Comparison of ENCODE assay signal across 8 cellular contexts in genomic region chr11:62840712-62841360, GRCh38. TPM values are rescaled to one million over a fixed set of nuclear protein-coding genes. Genes with fewer than 3 reads are reported as not detected.
DNase-seq lines count a peak whose midpoint lies in the region; ATAC-seq, FAIRE-seq and TF ChIP-seq lines count a peak whose summit lies in the region.
"Not testable (repeated sequence)": the region's sequence is repeated elsewhere in the genome, so short reads cannot be mapped to it uniquely, and the experiment has no call there.

No MANE protein-coding gene starts in this region.

- not testable (repeated sequence) for TF ChIP-seq EP300 in HepG2 (IDR thresholded peaks at IDR 0.05; ENCODE audit: low read depth in 2 of 2, low read length in 2 of 2); HepG2 (CRISPR knock-in tag; IDR thresholded peaks at IDR 0.05; ENCODE audit: borderline replicate concordance)

- 0% methylated on average over 40 of the region's 41 CpGs for WGBS in HepG2 (ENCODE audit: low lambda C conversion rate)

- H3K36me3 ChIP-seq in effector memory CD4-positive, alpha-beta T cell (ENCODE audit: control insufficient read depth, insufficient read depth, low read length); vagina: not testable (repeated sequence)
- H3K36me3 ChIP-seq in HepG2 (replicated peaks in 1 of 2; ENCODE audit: control insufficient read depth in 1 of 2, insufficient read depth in 2 of 2, low read length in 2 of 2), result peaks cover 6 to 13% of the 10 kb centered on the region in 2 experiments

- in situ Hi-C loops in HepG2 (cut with HindIII; ENCODE audit: extremely low pct_ligation_motif_present, low pct_unique_long_range_greater_than_20kb), result not testable (repeated sequence)

- not testable (repeated sequence) for H4K20me1 ChIP-seq in HepG2 (ENCODE audit: insufficient read depth, low read length)

- peak; percentile 8 for ATAC-seq in GM18498 (IDR thresholded peaks at IDR 0.05; ENCODE audit: unreplicated experiment)
- peak; percentile 11 for ATAC-seq in HepG2

- not testable (repeated sequence) for H3K9me3 ChIP-seq in effector memory CD4-positive, alpha-beta T cell (ENCODE audit: control insufficient read depth, low read length); HepG2 (ENCODE audit: low read length); vagina

- H3K4me1 ChIP-seq in effector memory CD4-positive, alpha-beta T cell (ENCODE audit: control insufficient read depth, insufficient read depth, low read length, poor library complexity, severe bottlenecking), result peaks cover 21% of the 10 kb centered on the region
- H3K4me1 ChIP-seq in HepG2 (ENCODE audit: insufficient read depth, low read length) (peaks cover 36% of the 10 kb centered on the region), vagina (peaks cover 35% of the 10 kb centered on the region)

- DNase-seq in M059J (ENCODE audit: low read depth) (peak; percentile 95), RPMI8226 (peak; percentile 74), activated T-cell treated with anti-CD3 and anti-CD28 coated beads for 4 hours (peak; percentile 47), HepG2 (ENCODE audit: low spot score) (peak; percentile 44), smooth muscle cell of the brain vasculature (ENCODE audit: low read depth, low spot score) (peak; percentile 36)
- DNase-seq in effector memory CD4-positive, alpha-beta T cell, result peak; percentile 75 to 82 (median 76)
- DNase-seq in vagina (ENCODE audit: extremely low spot score in 2 of 2), result not testable (repeated sequence)

- TF ChIP-seq CTCF in HepG2 (CRISPR knock-in tag; IDR thresholded peaks at IDR 0.05); vagina (IDR thresholded peaks at IDR 0.05): not testable (repeated sequence)

- H3K4me2 ChIP-seq in HepG2 (ENCODE audit: low read depth, low read length), result peak overlapping the region; percentile 82

- H3K4me3 ChIP-seq in effector memory CD4-positive, alpha-beta T cell (ENCODE audit: insufficient read depth, low read depth, low read length, poor library complexity, severe bottlenecking), result peak overlapping the region; percentile 73
- H3K4me3 ChIP-seq in HepG2 (replicated peaks in 1 of 3; ENCODE audit: insufficient read depth in 1 of 3, low read depth in 2 of 3, low read length in 3 of 3) (peak overlapping the region; percentile 85 to 100 (median 97); a peak in 5 of 6 replicates), vagina (peak overlapping the region; percentile 58 to 88)

- FAIRE-seq in HepG2 (lab: Jason Lieb, UNC), result not testable (repeated sequence)

- H3K27me3 ChIP-seq in effector memory CD4-positive, alpha-beta T cell (replicated peaks; ENCODE audit: control insufficient read depth, insufficient read depth, low read length, poor library complexity, severe bottlenecking); HepG2 (ENCODE audit: control insufficient read depth in 1 of 2, insufficient read depth in 2 of 2, low read length in 2 of 2); vagina: not testable (repeated sequence)

- BruUV-seq in HepG2 (replicated peaks; lab: Mats Ljungman, UMichigan), result not testable (repeated sequence)

- POLR2A ChIA-PET in HepG2 (lab: Yijun Ruan, JAX), result interaction anchor here (0.6 to 3.4 kb wide), 56 partner anchors 8 to 1344 kb away, joined by 3 to 362 read pairs (median 6); partner anchors contain the start of genes AHNAK, B3GAT3, C11orf98 and CSKMT

- intact Hi-C loops in HepG2 (cut with micrococcal nuclease; ENCODE audit: unreplicated experiment), result loop anchor here (1.0 to 5.0 kb wide), 3 partner anchors 10 to 114 kb away; partner anchors contain the start of genes HNRNPUL2, TMEM179B and TTC9C
- intact Hi-C loops in vagina (cut with DNase I), result not testable (repeated sequence)

- peak overlapping the region; percentile 99 for H3K27ac ChIP-seq in effector memory CD4-positive, alpha-beta T cell (ENCODE audit: insufficient read depth, low read length, poor library complexity, severe bottlenecking)
- H3K27ac ChIP-seq in HepG2 (ENCODE audit: extremely low read length, insufficient read depth, low read length), result peak overlapping the region; percentile 98
- H3K27ac ChIP-seq in vagina, result peak overlapping the region; percentile 97

- H2AFZ ChIP-seq in HepG2 (ENCODE audit: low read length), result not testable (repeated sequence)

- not testable (repeated sequence) for TF ChIP-seq RAD21 in HepG2 (CRISPR knock-in tag; IDR thresholded peaks at IDR 0.05)

- H3K9ac ChIP-seq in HepG2 (ENCODE audit: insufficient read depth, low read depth, low read length), result peak overlapping the region; percentile 94

- H3K79me2 ChIP-seq in HepG2 (ENCODE audit: insufficient read depth, low read length), result peaks cover 27% of the 10 kb centered on the region

- CTCF ChIA-PET in HepG2 (lab: Yijun Ruan, JAX; ENCODE audit: low intra/inter-chr PET ratio, low total read pairs), result not testable (repeated sequence)

- TF ChIP-seq POLR2A in HepG2 (IDR thresholded peaks at IDR 0.05; ENCODE audit: insufficient read depth in 1 of 2, low read depth in 2 of 2, low read length in 2 of 2); vagina (IDR thresholded peaks at IDR 0.05): not testable (repeated sequence)

RNA-seq across cellular contexts. Expression of gene WDR74, which starts 1.4 kb away (rescaled TPM):
- 55.2 and 61.8 TPM in 2 replicates for total RNA-seq in M059J (2014; rRNA removed; shearing (Covaris generic))
- total RNA-seq in HepG2 (2016; rRNA removed; fragmentation: Illumina TruSeq; extraction: Trizol) (68.4 and 83.3 TPM in 2 replicates), vagina (51.8 TPM)
- 73.1 and 74.3 TPM in 2 replicates for total RNA-seq in HepG2 (2016; cell fraction: cytosol; rRNA removed; fragmentation: Illumina TruSeq; extraction: Trizol; ENCODE audit: low read depth)
- 64.4 and 81.2 TPM in 2 replicates for total RNA-seq in HepG2 (2016; cell fraction: insoluble cytoplasmic fraction; rRNA removed; fragmentation: Illumina TruSeq; extraction: Trizol)
- total RNA-seq in HepG2 (2016; cell fraction: membrane; rRNA removed; fragmentation: Illumina TruSeq; extraction: Trizol), result 35.8 and 38.0 TPM in 2 replicates
- 65.9 and 69.3 TPM in 2 replicates for total RNA-seq in HepG2 (2016; cell fraction: nucleus; rRNA removed; fragmentation: Illumina TruSeq; extraction: Trizol)
- 77.0 and 84.6 TPM in 2 replicates for polyA plus RNA-seq in HepG2 (2011; rRNA removed)
- polyA plus RNA-seq in HepG2 (2011; cell fraction: cytosol; rRNA removed), result 65.2 and 92.4 TPM in 2 replicates
- 200 and 217 TPM in 2 replicates for polyA plus RNA-seq in HepG2 (2011; cell fraction: nucleus; rRNA removed)
- polyA plus RNA-seq in HepG2 (2012), result 46.6 and 65.2 TPM in 2 replicates
- polyA plus RNA-seq in HepG2 (2016; cell fraction: cytosol; fragmentation: Illumina TruSeq; extraction: Trizol; ENCODE audit: low read depth), result 14.6 and 16.3 TPM in 2 replicates
- polyA plus RNA-seq in HepG2 (2016; cell fraction: insoluble cytoplasmic fraction; fragmentation: Illumina TruSeq; extraction: Trizol; ENCODE audit: low read depth), result 58.9 and 67.1 TPM in 2 replicates
- 19.3 and 20.8 TPM in 2 replicates for polyA plus RNA-seq in HepG2 (2016; cell fraction: membrane; fragmentation: Illumina TruSeq; extraction: Trizol; ENCODE audit: low read depth)
- 134 and 146 TPM in 2 replicates for polyA plus RNA-seq in HepG2 (2016; cell fraction: nucleus; fragmentation: Illumina TruSeq; extraction: Trizol; ENCODE audit: insufficient read depth, low read depth)
- 110 and 251 TPM in 2 replicates for polyA minus RNA-seq in HepG2 (2011; rRNA and poly(A)+ RNA removed; ENCODE audit: low replicate concordance)
- polyA minus RNA-seq in HepG2 (2011; cell fraction: cytosol; rRNA and poly(A)+ RNA removed), result 31.0 and 38.8 TPM in 2 replicates
- 217 and 271 TPM in 2 replicates for polyA minus RNA-seq in HepG2 (2011; cell fraction: nucleus; rRNA and poly(A)+ RNA removed)

RNA-seq across cellular contexts. Expression of gene TEX54, which starts 8.2 kb away (rescaled TPM):
- total RNA-seq in M059J (2014; rRNA removed; shearing (Covaris generic)), result not detected in 2 replicates
- total RNA-seq in HepG2 (2016; rRNA removed; fragmentation: Illumina TruSeq; extraction: Trizol) (not detected in 2 replicates), vagina (not detected)
- total RNA-seq in HepG2 (2016; cell fraction: cytosol; rRNA removed; fragmentation: Illumina TruSeq; extraction: Trizol; ENCODE audit: low read depth), result not detected in 2 replicates
- not detected in 2 replicates for total RNA-seq in HepG2 (2016; cell fraction: insoluble cytoplasmic fraction; rRNA removed; fragmentation: Illumina TruSeq; extraction: Trizol)
- not detected in 2 replicates for total RNA-seq in HepG2 (2016; cell fraction: membrane; rRNA removed; fragmentation: Illumina TruSeq; extraction: Trizol)
- not detected in 2 replicates for total RNA-seq in HepG2 (2016; cell fraction: nucleus; rRNA removed; fragmentation: Illumina TruSeq; extraction: Trizol)
- not detected in 2 replicates for polyA plus RNA-seq in HepG2 (2011; rRNA removed)
- not detected in 2 replicates for polyA plus RNA-seq in HepG2 (2011; cell fraction: cytosol; rRNA removed)
- not detected in 2 replicates for polyA plus RNA-seq in HepG2 (2011; cell fraction: nucleus; rRNA removed)
- polyA plus RNA-seq in HepG2 (2012), result 0.55 TPM in 1 of 2 replicates, not detected in the other
- not detected in 2 replicates for polyA plus RNA-seq in HepG2 (2016; cell fraction: cytosol; fragmentation: Illumina TruSeq; extraction: Trizol; ENCODE audit: low read depth)
- polyA plus RNA-seq in HepG2 (2016; cell fraction: insoluble cytoplasmic fraction; fragmentation: Illumina TruSeq; extraction: Trizol; ENCODE audit: low read depth), result not detected in 2 replicates
- polyA plus RNA-seq in HepG2 (2016; cell fraction: membrane; fragmentation: Illumina TruSeq; extraction: Trizol; ENCODE audit: low read depth), result not detected in 2 replicates
- not detected in 2 replicates for polyA plus RNA-seq in HepG2 (2016; cell fraction: nucleus; fragmentation: Illumina TruSeq; extraction: Trizol; ENCODE audit: insufficient read depth, low read depth)
- polyA minus RNA-seq in HepG2 (2011; rRNA and poly(A)+ RNA removed; ENCODE audit: low replicate concordance), result not detected in 2 replicates
- polyA minus RNA-seq in HepG2 (2011; cell fraction: cytosol; rRNA and poly(A)+ RNA removed), result not detected in 2 replicates
- not detected in 2 replicates for polyA minus RNA-seq in HepG2 (2011; cell fraction: nucleus; rRNA and poly(A)+ RNA removed)

RNA-seq across cellular contexts. Expression of gene STX5, which starts 9.0 kb away (rescaled TPM):
- total RNA-seq in M059J (2014; rRNA removed; shearing (Covaris generic)), result 57.2 and 57.5 TPM in 2 replicates
- total RNA-seq in HepG2 (2016; rRNA removed; fragmentation: Illumina TruSeq; extraction: Trizol) (26.9 and 29.2 TPM in 2 replicates), vagina (35.6 TPM)
- 11.5 and 13.1 TPM in 2 replicates for total RNA-seq in HepG2 (2016; cell fraction: cytosol; rRNA removed; fragmentation: Illumina TruSeq; extraction: Trizol; ENCODE audit: low read depth)
- total RNA-seq in HepG2 (2016; cell fraction: insoluble cytoplasmic fraction; rRNA removed; fragmentation: Illumina TruSeq; extraction: Trizol), result 28.7 and 31.4 TPM in 2 replicates
- 21.4 and 25.5 TPM in 2 replicates for total RNA-seq in HepG2 (2016; cell fraction: membrane; rRNA removed; fragmentation: Illumina TruSeq; extraction: Trizol)
- 19.8 and 21.0 TPM in 2 replicates for total RNA-seq in HepG2 (2016; cell fraction: nucleus; rRNA removed; fragmentation: Illumina TruSeq; extraction: Trizol)
- polyA plus RNA-seq in HepG2 (2011; rRNA removed), result 30.0 and 36.6 TPM in 2 replicates
- polyA plus RNA-seq in HepG2 (2011; cell fraction: cytosol; rRNA removed), result 40.4 and 44.3 TPM in 2 replicates
- polyA plus RNA-seq in HepG2 (2011; cell fraction: nucleus; rRNA removed), result 58.1 and 64.7 TPM in 2 replicates
- polyA plus RNA-seq in HepG2 (2012), result 34.4 and 38.4 TPM in 2 replicates
- polyA plus RNA-seq in HepG2 (2016; cell fraction: cytosol; fragmentation: Illumina TruSeq; extraction: Trizol; ENCODE audit: low read depth), result 16.7 and 21.3 TPM in 2 replicates
- polyA plus RNA-seq in HepG2 (2016; cell fraction: insoluble cytoplasmic fraction; fragmentation: Illumina TruSeq; extraction: Trizol; ENCODE audit: low read depth), result 46.7 and 47.9 TPM in 2 replicates
- polyA plus RNA-seq in HepG2 (2016; cell fraction: membrane; fragmentation: Illumina TruSeq; extraction: Trizol; ENCODE audit: low read depth), result 24.0 and 30.0 TPM in 2 replicates
- 28.2 and 33.5 TPM in 2 replicates for polyA plus RNA-seq in HepG2 (2016; cell fraction: nucleus; fragmentation: Illumina TruSeq; extraction: Trizol; ENCODE audit: insufficient read depth, low read depth)
- polyA minus RNA-seq in HepG2 (2011; rRNA and poly(A)+ RNA removed; ENCODE audit: low replicate concordance), result 75.1 and 110 TPM in 2 replicates
- 15.7 and 21.4 TPM in 2 replicates for polyA minus RNA-seq in HepG2 (2011; cell fraction: cytosol; rRNA and poly(A)+ RNA removed)
- 39.8 and 49.6 TPM in 2 replicates for polyA minus RNA-seq in HepG2 (2011; cell fraction: nucleus; rRNA and poly(A)+ RNA removed)

RNA-seq across cellular contexts. Expression of gene NXF1, which starts 35.6 kb away (rescaled TPM):
- total RNA-seq in M059J (2014; rRNA removed; shearing (Covaris generic)), result 23.2 and 30.0 TPM in 2 replicates
- 26.2 and 30.9 TPM in 2 replicates for total RNA-seq in HepG2 (2016; rRNA removed; fragmentation: Illumina TruSeq; extraction: Trizol)
- total RNA-seq in HepG2 (2016; cell fraction: cytosol; rRNA removed; fragmentation: Illumina TruSeq; extraction: Trizol; ENCODE audit: low read depth), result 6.3 and 6.4 TPM in 2 replicates
- total RNA-seq in HepG2 (2016; cell fraction: insoluble cytoplasmic fraction; rRNA removed; fragmentation: Illumina TruSeq; extraction: Trizol), result 26.3 and 28.4 TPM in 2 replicates
- 7.6 and 10.4 TPM in 2 replicates for total RNA-seq in HepG2 (2016; cell fraction: membrane; rRNA removed; fragmentation: Illumina TruSeq; extraction: Trizol)
- 34.7 and 37.1 TPM in 2 replicates for total RNA-seq in HepG2 (2016; cell fraction: nucleus; rRNA removed; fragmentation: Illumina TruSeq; extraction: Trizol)
- polyA plus RNA-seq in HepG2 (2011; rRNA removed), result 30.4 and 39.7 TPM in 2 replicates
- 18.7 and 20.6 TPM in 2 replicates for polyA plus RNA-seq in HepG2 (2011; cell fraction: cytosol; rRNA removed)
- polyA plus RNA-seq in HepG2 (2011; cell fraction: nucleus; rRNA removed), result 353 and 401 TPM in 2 replicates
- 36.2 and 63.4 TPM in 2 replicates for polyA plus RNA-seq in HepG2 (2012)
- polyA plus RNA-seq in HepG2 (2016; cell fraction: cytosol; fragmentation: Illumina TruSeq; extraction: Trizol; ENCODE audit: low read depth), result 5.1 and 5.2 TPM in 2 replicates
- 49.2 and 51.6 TPM in 2 replicates for polyA plus RNA-seq in HepG2 (2016; cell fraction: insoluble cytoplasmic fraction; fragmentation: Illumina TruSeq; extraction: Trizol; ENCODE audit: low read depth)
- polyA plus RNA-seq in HepG2 (2016; cell fraction: membrane; fragmentation: Illumina TruSeq; extraction: Trizol; ENCODE audit: low read depth), result 10.3 and 10.6 TPM in 2 replicates
- polyA plus RNA-seq in HepG2 (2016; cell fraction: nucleus; fragmentation: Illumina TruSeq; extraction: Trizol; ENCODE audit: insufficient read depth, low read depth), result 134 and 143 TPM in 2 replicates
- 24.4 and 74.3 TPM in 2 replicates for polyA minus RNA-seq in HepG2 (2011; rRNA and poly(A)+ RNA removed; ENCODE audit: low replicate concordance)
- 11.6 and 13.2 TPM in 2 replicates for polyA minus RNA-seq in HepG2 (2011; cell fraction: cytosol; rRNA and poly(A)+ RNA removed)
- 56.4 and 77.8 TPM in 2 replicates for polyA minus RNA-seq in HepG2 (2011; cell fraction: nucleus; rRNA and poly(A)+ RNA removed)
- 64.1 TPM for total RNA-seq in vagina

RNA-seq across cellular contexts. Expression of gene SLC3A2, which starts 39.9 kb away (rescaled TPM):
- 125 and 141 TPM in 2 replicates for total RNA-seq in M059J (2014; rRNA removed; shearing (Covaris generic))
- 94.8 and 213 TPM in 2 replicates for total RNA-seq in HepG2 (2016; rRNA removed; fragmentation: Illumina TruSeq; extraction: Trizol)
- total RNA-seq in HepG2 (2016; cell fraction: cytosol; rRNA removed; fragmentation: Illumina TruSeq; extraction: Trizol; ENCODE audit: low read depth), result 38.0 and 39.9 TPM in 2 replicates
- total RNA-seq in HepG2 (2016; cell fraction: insoluble cytoplasmic fraction; rRNA removed; fragmentation: Illumina TruSeq; extraction: Trizol), result 86.4 and 215 TPM in 2 replicates
- total RNA-seq in HepG2 (2016; cell fraction: membrane; rRNA removed; fragmentation: Illumina TruSeq; extraction: Trizol), result 38.3 and 41.7 TPM in 2 replicates
- total RNA-seq in HepG2 (2016; cell fraction: nucleus; rRNA removed; fragmentation: Illumina TruSeq; extraction: Trizol), result 205 and 227 TPM in 2 replicates
- polyA plus RNA-seq in HepG2 (2011; rRNA removed), result 225 and 226 TPM in 2 replicates
- polyA plus RNA-seq in HepG2 (2011; cell fraction: cytosol; rRNA removed), result 197 and 232 TPM in 2 replicates
- polyA plus RNA-seq in HepG2 (2011; cell fraction: nucleus; rRNA removed), result 387 TPM in 2 replicates
- polyA plus RNA-seq in HepG2 (2012), result 155 and 209 TPM in 2 replicates
- 14.6 and 16.2 TPM in 2 replicates for polyA plus RNA-seq in HepG2 (2016; cell fraction: cytosol; fragmentation: Illumina TruSeq; extraction: Trizol; ENCODE audit: low read depth)
- 86.8 and 89.1 TPM in 2 replicates for polyA plus RNA-seq in HepG2 (2016; cell fraction: insoluble cytoplasmic fraction; fragmentation: Illumina TruSeq; extraction: Trizol; ENCODE audit: low read depth)
- 14.4 and 19.1 TPM in 2 replicates for polyA plus RNA-seq in HepG2 (2016; cell fraction: membrane; fragmentation: Illumina TruSeq; extraction: Trizol; ENCODE audit: low read depth)
- polyA plus RNA-seq in HepG2 (2016; cell fraction: nucleus; fragmentation: Illumina TruSeq; extraction: Trizol; ENCODE audit: insufficient read depth, low read depth), result 322 and 351 TPM in 2 replicates
- polyA minus RNA-seq in HepG2 (2011; rRNA and poly(A)+ RNA removed; ENCODE audit: low replicate concordance), result 232 and 734 TPM in 2 replicates
- polyA minus RNA-seq in HepG2 (2011; cell fraction: cytosol; rRNA and poly(A)+ RNA removed), result 189 and 204 TPM in 2 replicates
- polyA minus RNA-seq in HepG2 (2011; cell fraction: nucleus; rRNA and poly(A)+ RNA removed), result 166 and 194 TPM in 2 replicates
- total RNA-seq in vagina, result 169 TPM
